Comparison of ENCODE assay signal across 1 cellular context in genomic region chr16:72111653-72112451, GRCh38.
A peak's percentile ranks its signal among the peaks of the same experiment; 100 is the strongest.
TF ChIP-seq lines count a peak whose summit lies in the region.

No MANE protein-coding gene starts in this region.

TF ChIP-seq in HepG2, 621 proteins besides CTCF, POLR2A, EP300 and RAD21:
- TF ChIP-seq SNAPC5 (CRISPR knock-in tag; IDR thresholded peaks at IDR 0.05; ENCODE audit: borderline replicate concordance) (no peak), POLR2AphosphoS2 (IDR thresholded peaks at IDR 0.05; ENCODE audit: low read depth, low read length) (peak; percentile 66; the same call in 1 of the 2 replicates)
